ENCODE assay signal across 2 cellular contexts in genomic region chr17:78290671-78291070, GRCh38.
TF ChIP-seq lines count a peak whose summit lies in the region.

No MANE protein-coding gene starts in this region.

TF ChIP-seq in HEK293, 187 proteins besides CTCF, POLR2A, EP300 and RAD21:
- TF ChIP-seq ZNF362 (tag by site-specific recombination; IDR thresholded peaks at IDR 0.05) (no peak), ZNF211 (tag by site-specific recombination; IDR thresholded peaks at IDR 0.05; ENCODE audit: low read depth) (no peak), ZNF623 (tag by site-specific recombination; IDR thresholded peaks at IDR 0.05) (peak; percentile 97), BCL11B (tag by site-specific recombination; IDR thresholded peaks at IDR 0.05; ENCODE audit: low read depth) (no peak), ZSCAN5A (tag by site-specific recombination; IDR thresholded peaks at IDR 0.05) (no peak), PRDM4 (tag by site-specific recombination; IDR thresholded peaks at IDR 0.05) (no peak), ZNF394 (tag by site-specific recombination; IDR thresholded peaks at IDR 0.05; ENCODE audit: borderline replicate concordance) (no peak)

TF ChIP-seq in H1, 55 proteins besides CTCF, POLR2A, EP300 and RAD21:
- no peak for TF ChIP-seq NRF1 (IDR thresholded peaks at IDR 0.05; ENCODE audit: low read depth, low read length)
- TF ChIP-seq ZNF274 (IDR thresholded peaks at IDR 0.05; ENCODE audit: borderline replicate concordance, extremely low read depth, low read length) = no peak
- TF ChIP-seq KDM1A (IDR thresholded peaks at IDR 0.05; ENCODE audit: borderline replicate concordance, low read length) = 0 out of 2 replicates have a peak, but pooled peaks have one; percentile 29
- TF ChIP-seq SRF (IDR thresholded peaks at IDR 0.05; ENCODE audit: low read depth, low read length) = no peak
TF ChIP-seq in H1: peak in this region for 1.
